Comparison of ENCODE assay signal across 8 cellular contexts in genomic region chr18:74292541-74292858, GRCh38. TPM values are rescaled to one million over a fixed set of nuclear protein-coding genes. Genes with fewer than 3 reads are reported as not detected.
DNase-seq lines count a peak whose midpoint lies in the region; ATAC-seq, FAIRE-seq and TF ChIP-seq lines count a peak whose summit lies in the region.

No MANE protein-coding gene starts in this region.

- H3K4me1 ChIP-seq in kidney (ENCODE audit: control insufficient read depth in 1 of 2, insufficient read depth in 1 of 2, low read depth in 1 of 2, low read length in 2 of 2) = peaks cover 9 to 10% of the 10 kb centered on the region in 2 donors
- peaks cover 20% of the 10 kb centered on the region for H3K4me1 ChIP-seq in suprapubic skin

- H3K9ac ChIP-seq in kidney (ENCODE audit: low read length in 2 of 2) = peak overlapping the region; percentile 59 to 62

- H3K4me3 Mint-ChIP-seq in T-helper 1 cell treated with Interleukin-12 subunit alpha and Interleukin-12 subunit beta and Interleukin-4 antibody, amounts not matched to agents 30 μg/mL and 1 μg/mL, for 36 hours = peak overlapping the region; percentile 89
- H3K4me3 Mint-ChIP-seq in activated naive CD8-positive, alpha-beta T cell treated with anti-CD3 and anti-CD28 coated beads for 36 hours = peak overlapping the region; percentile 92

- H3K4me3 ChIP-seq in kidney (ENCODE audit: low read length in 2 of 2) (peak overlapping the region; percentile 49 to 96), suprapubic skin (peak overlapping the region; percentile 86)

- TF ChIP-seq CTCF in kidney (IDR thresholded peaks at IDR 0.05; ENCODE audit: borderline replicate concordance, extremely low read depth, insufficient read depth) (no peak), suprapubic skin (IDR thresholded peaks at IDR 0.05) (no peak)

- intact Hi-C loops in kidney (cut with DNase I) = no loop called here

- WGBS in suprapubic skin = 18% methylated on average over 4 of the region's 4 CpGs

- H3K9me3 Mint-ChIP-seq in T-helper 1 cell treated with Interleukin-12 subunit alpha and Interleukin-12 subunit beta and Interleukin-4 antibody, amounts not matched to agents 30 μg/mL and 1 μg/mL, for 36 hours = no peaks in the 10 kb centered on the region
- no peaks in the 10 kb centered on the region for H3K9me3 Mint-ChIP-seq in activated naive CD8-positive, alpha-beta T cell treated with anti-CD3 and anti-CD28 coated beads for 36 hours

- H3K9me3 ChIP-seq in kidney (ENCODE audit: control insufficient read depth in 1 of 2, low read length in 2 of 2) = no peaks in the 10 kb centered on the region
- no peaks in the 10 kb centered on the region for H3K9me3 ChIP-seq in suprapubic skin

- H3K27ac ChIP-seq in kidney (ENCODE audit: low read depth in 2 of 2, low read length in 2 of 2) (peak overlapping the region; percentile 86 to 95), suprapubic skin (peak overlapping the region; percentile 81)

- FAIRE-seq in kidney (lab: Jason Lieb, UNC) = no peak

- H3K36me3 Mint-ChIP-seq in T-helper 1 cell treated with Interleukin-12 subunit alpha and Interleukin-12 subunit beta and Interleukin-4 antibody, amounts not matched to agents 30 μg/mL and 1 μg/mL, for 36 hours (ENCODE audit: low read depth) = peaks cover 5% of the 10 kb centered on the region
- peaks cover 5% of the 10 kb centered on the region for H3K36me3 Mint-ChIP-seq in activated naive CD8-positive, alpha-beta T cell treated with anti-CD3 and anti-CD28 coated beads for 36 hours

- ATAC-seq in HG02610 (IDR thresholded peaks at IDR 0.05; ENCODE audit: unreplicated experiment) = no peak

- no peak overlapping the region for H3K27ac Mint-ChIP-seq in T-helper 1 cell treated with Interleukin-12 subunit alpha and Interleukin-12 subunit beta and Interleukin-4 antibody, amounts not matched to agents 30 μg/mL and 1 μg/mL, for 36 hours
- peak overlapping the region; percentile 69 for H3K27ac Mint-ChIP-seq in activated naive CD8-positive, alpha-beta T cell treated with anti-CD3 and anti-CD28 coated beads for 36 hours

- TF ChIP-seq POLR2A in suprapubic skin (IDR thresholded peaks at IDR 0.05) = no peak

- peaks cover 8% of the 10 kb centered on the region for H3K4me1 Mint-ChIP-seq in T-helper 1 cell treated with Interleukin-12 subunit alpha and Interleukin-12 subunit beta and Interleukin-4 antibody, amounts not matched to agents 30 μg/mL and 1 μg/mL, for 36 hours (ENCODE audit: low read depth)
- peaks cover 11% of the 10 kb centered on the region for H3K4me1 Mint-ChIP-seq in activated naive CD8-positive, alpha-beta T cell treated with anti-CD3 and anti-CD28 coated beads for 36 hours

- no peak for TF ChIP-seq EP300 in suprapubic skin (IDR thresholded peaks at IDR 0.05)

- H3K36me3 ChIP-seq in kidney (ENCODE audit: control insufficient read depth in 1 of 2, insufficient read depth in 2 of 2, low read length in 2 of 2) = peaks cover 0 to 7% of the 10 kb centered on the region in 2 donors
- no peaks in the 10 kb centered on the region for H3K36me3 ChIP-seq in suprapubic skin

- DNase-seq in T-helper 1 cell = no peak
- no peak for DNase-seq in activated naive CD8-positive, alpha-beta T cell treated with anti-CD3 and anti-CD28 coated beads for 36 hours
- DNase-seq in kidney = no peak
- DNase-seq in suprapubic skin (ENCODE audit: low spot score in 2 of 2) = no peak
- no peak for DNase-seq in ureter (ENCODE audit: low spot score)
- DNase-seq in GM19238 (ENCODE audit: insufficient read length, low spot score) = no peak

- H3K27me3 ChIP-seq in suprapubic skin = no peaks in the 10 kb centered on the region

- H3K27me3 Mint-ChIP-seq in T-helper 1 cell treated with Interleukin-12 subunit alpha and Interleukin-12 subunit beta and Interleukin-4 antibody, amounts not matched to agents 30 μg/mL and 1 μg/mL, for 36 hours (ENCODE audit: low read depth) = peaks cover 7% of the 10 kb centered on the region
- no peaks in the 10 kb centered on the region for H3K27me3 Mint-ChIP-seq in activated naive CD8-positive, alpha-beta T cell treated with anti-CD3 and anti-CD28 coated beads for 36 hours

RNA-seq across cellular contexts. Expression of gene CYB5A, which starts 0.7 kb away (rescaled TPM):
- 10 to 100 TPM; 48.5 to 51.5 TPM for total RNA-seq in activated naive CD8-positive, alpha-beta T cell treated with anti-CD3 and anti-CD28 coated beads for 36 hours
- total RNA-seq in kidney = 243 TPM
- polyA plus RNA-seq in kidney (ENCODE audit: insufficient read depth, low read depth, low replicate concordance) = 1,143 TPM
- total RNA-seq in suprapubic skin = 100 to 1,000 TPM; 103 to 258 (median 147) TPM
- total RNA-seq in ureter = 397 TPM

RNA-seq across cellular contexts. Expression of gene C18orf63, which starts 23.1 kb away (rescaled TPM):
- not detected for total RNA-seq in activated naive CD8-positive, alpha-beta T cell treated with anti-CD3 and anti-CD28 coated beads for 36 hours
- not detected for total RNA-seq in kidney
- polyA plus RNA-seq in kidney (ENCODE audit: insufficient read depth, low read depth, low replicate concordance) = not detected
- not detected for total RNA-seq in suprapubic skin
- total RNA-seq in ureter = not detected
